Comparison of ENCODE assay signal across 8 cellular contexts in genomic region chr3:128482857-128483656, GRCh38. TPM values are rescaled to one million over a fixed set of nuclear protein-coding genes. Genes with fewer than 3 reads are reported as not detected.
A peak's percentile ranks its signal among the peaks of the same experiment; 100 is the strongest.
DNase-seq lines count a peak whose midpoint lies in the region; ATAC-seq and TF ChIP-seq lines count a peak whose summit lies in the region.
"Had no signal": no experiment of that assay in that cellular context is flagged by ENCODE, and none has a peak within 500 bp of the region (broad histone marks: within the 10 kb centered on the region; RNA-seq: fewer than 3 reads in every experiment).

No MANE protein-coding gene starts in this region.

- TF ChIP-seq CTCF in HFFc6 (IDR thresholded peaks at IDR 0.05) = peak; percentile 50
- TF ChIP-seq CTCF in thoracic aorta (IDR thresholded peaks at IDR 0.05) = no peak
- no peak for TF ChIP-seq CTCF in GM13976 (IDR thresholded peaks at IDR 0.05; ENCODE audit: borderline replicate concordance, control extremely low read depth, extremely low read depth, insufficient read depth, missing control alignments)

- POLR2A ChIA-PET in activated naive CD8-positive, alpha-beta T cell treated with anti-CD3 and anti-CD28 coated beads, Interleukin-2, amount 10 ng/mL, durations not matched to agents 7 days and 5 days (lab: Charles Lee) = interaction anchor here (1.4 kb wide), 1 partner anchor 35 kb away, joined by 10 read pairs; no protein-coding TSS in a partner anchor

- peaks cover 7% of the 10 kb centered on the region for H3K27me3 Mint-ChIP-seq in HFFc6 (ENCODE audit: insufficient read depth)
- H3K27me3 Mint-ChIP-seq in activated naive CD8-positive, alpha-beta T cell treated with anti-CD3 and anti-CD28 coated beads, Interleukin-2, amount 10 ng/mL, durations not matched to agents 7 days and 5 days = peaks cover 59% of the 10 kb centered on the region

- peaks cover 40% of the 10 kb centered on the region for H3K4me1 Mint-ChIP-seq in HFFc6 (ENCODE audit: low read depth)
- peaks cover 12% of the 10 kb centered on the region for H3K4me1 Mint-ChIP-seq in activated naive CD8-positive, alpha-beta T cell treated with anti-CD3 and anti-CD28 coated beads, Interleukin-2, amount 10 ng/mL, durations not matched to agents 7 days and 5 days

- peak overlapping the region; percentile 97 for H3K27ac Mint-ChIP-seq in HFFc6
- H3K27ac Mint-ChIP-seq in activated naive CD8-positive, alpha-beta T cell treated with anti-CD3 and anti-CD28 coated beads, Interleukin-2, amount 10 ng/mL, durations not matched to agents 7 days and 5 days = no peak overlapping the region
- H3K27ac Mint-ChIP-seq: activated CD8-positive, alpha-beta memory T cell treated with anti-CD3 and anti-CD28 coated beads, Interleukin-2, amount 10 ng/mL, durations not matched to agents 7 days and 5 days had no signal

- no peaks in the 10 kb centered on the region for H3K9me3 ChIP-seq in iPS-20b (ENCODE audit: insufficient read depth, low read depth, low read length)
- no peaks in the 10 kb centered on the region for H3K9me3 ChIP-seq in thoracic aorta

- H3K27me3 ChIP-seq in iPS-20b (ENCODE audit: insufficient read depth, low read length) (peaks cover 100% of the 10 kb centered on the region), thoracic aorta (replicated peaks; ENCODE audit: insufficient read depth) (peaks cover 42% of the 10 kb centered on the region)

- peaks cover 61% of the 10 kb centered on the region for H3K36me3 Mint-ChIP-seq in HFFc6 (ENCODE audit: low read depth)
- H3K36me3 Mint-ChIP-seq in activated naive CD8-positive, alpha-beta T cell treated with anti-CD3 and anti-CD28 coated beads, Interleukin-2, amount 10 ng/mL, durations not matched to agents 7 days and 5 days = no peaks in the 10 kb centered on the region
- H3K36me3 Mint-ChIP-seq: activated CD8-positive, alpha-beta memory T cell treated with anti-CD3 and anti-CD28 coated beads, Interleukin-2, amount 10 ng/mL, durations not matched to agents 7 days and 5 days had no signal

- DNase-seq in HFFc6 = peak; percentile 93
- no peak for DNase-seq in activated naive CD8-positive, alpha-beta T cell treated with anti-CD3 and anti-CD28 coated beads, Interleukin-2, amount 10 ng/mL, durations not matched to agents 7 days and 5 days
- DNase-seq in thoracic aorta (ENCODE audit: low spot score) = no peak
- DNase-seq in left lobe of liver (ENCODE audit: low spot score) = no peak
- no peak for DNase-seq in GM13976 (ENCODE audit: low spot score)
- no peak for DNase-seq in occipital lobe (lab: John Stamatoyannopoulos, UW)
- DNase-seq: activated CD8-positive, alpha-beta memory T cell treated with anti-CD3 and anti-CD28 coated beads, Interleukin-2, amount 10 ng/mL, durations not matched to agents 7 days and 5 days had no signal

- H3K4me3 Mint-ChIP-seq in HFFc6 = peak overlapping the region; percentile 100
- H3K4me3 Mint-ChIP-seq in activated naive CD8-positive, alpha-beta T cell treated with anti-CD3 and anti-CD28 coated beads, Interleukin-2, amount 10 ng/mL, durations not matched to agents 7 days and 5 days = peak overlapping the region; percentile 54
- H3K4me3 Mint-ChIP-seq: activated CD8-positive, alpha-beta memory T cell treated with anti-CD3 and anti-CD28 coated beads, Interleukin-2, amount 10 ng/mL, durations not matched to agents 7 days and 5 days had no signal

- no peak overlapping the region for H3K9ac ChIP-seq in iPS-20b (ENCODE audit: low read depth, low read length)

- H3K4me1 ChIP-seq in iPS-20b (ENCODE audit: insufficient read depth, low read length) (peaks cover 25% of the 10 kb centered on the region), thoracic aorta (ENCODE audit: control insufficient read depth in 1 of 2, low read depth in 2 of 2) (peaks cover 16 to 38% of the 10 kb centered on the region in 2 donors)

- H3K4me3 ChIP-seq in iPS-20b (ENCODE audit: low read length) (peak overlapping the region; percentile 46; the same call in 1 of the 2 replicates), thoracic aorta (peak overlapping the region; percentile 18)

- H3K27ac ChIP-seq in iPS-20b (ENCODE audit: low read length) (no peak overlapping the region), thoracic aorta (no peak overlapping the region)

- in situ Hi-C loops in GM13976 (cut with MboI; ENCODE audit: low sequenced_read_pairs, unreplicated experiment) = no loop called here

- H3K36me3 ChIP-seq in iPS-20b (ENCODE audit: insufficient read depth, low read depth, low read length) (no peaks in the 10 kb centered on the region), thoracic aorta (no peaks in the 10 kb centered on the region)

- no peaks in the 10 kb centered on the region for H3K9me3 Mint-ChIP-seq in HFFc6
- no peaks in the 10 kb centered on the region for H3K9me3 Mint-ChIP-seq in activated naive CD8-positive, alpha-beta T cell treated with anti-CD3 and anti-CD28 coated beads, Interleukin-2, amount 10 ng/mL, durations not matched to agents 7 days and 5 days

- ATAC-seq in activated naive CD8-positive, alpha-beta T cell treated with anti-CD3 and anti-CD28 coated beads, Interleukin-2, amount 10 ng/mL, durations not matched to agents 7 days and 5 days (ENCODE audit: low read depth) = no peak
- ATAC-seq in thoracic aorta (ENCODE audit: insufficient number of reproducible peaks, low FRiP score, low read depth) = no peak
- ATAC-seq in left lobe of liver = no peak
- ATAC-seq: activated CD8-positive, alpha-beta memory T cell treated with anti-CD3 and anti-CD28 coated beads, Interleukin-2, amount 10 ng/mL, durations not matched to agents 7 days and 5 days had no signal

RNA-seq across cellular contexts. Expression of gene GATA2, which starts 9.9 kb away (rescaled TPM):
- 10 to 100 TPM; 71.0 to 97.5 (median 79.6) TPM for total RNA-seq in HFFc6 (2021; fragmentation: NEBNext Ultra II Directional; extraction: Animal tissue kit (Norgen Biotek cat#: 25700))
- not detected for total RNA-seq in activated naive CD8-positive, alpha-beta T cell treated with anti-CD3 and anti-CD28 coated beads, Interleukin-2, amount 10 ng/mL, durations not matched to agents 7 days and 5 days
- total RNA-seq in thoracic aorta = 10 to 100 TPM in 1 of 2 donors, 1 to 10 TPM in 1; 5.2 to 21.3 TPM
- 1.3 TPM for total RNA-seq in left lobe of liver
- 0.31 TPM for total RNA-seq in occipital lobe

RNA-seq across cellular contexts. Expression of gene DNAJB8, which starts 16.4 kb away (rescaled TPM):
- not detected for total RNA-seq in HFFc6 (2021; fragmentation: NEBNext Ultra II Directional; extraction: Animal tissue kit (Norgen Biotek cat#: 25700))
- total RNA-seq in activated naive CD8-positive, alpha-beta T cell treated with anti-CD3 and anti-CD28 coated beads, Interleukin-2, amount 10 ng/mL, durations not matched to agents 7 days and 5 days = not detected
- total RNA-seq in thoracic aorta (not detected), left lobe of liver (not detected), occipital lobe (not detected)
- total RNA-seq: activated CD8-positive, alpha-beta memory T cell treated with anti-CD3 and anti-CD28 coated beads, Interleukin-2, amount 10 ng/mL, durations not matched to agents 7 days and 5 days had no signal
